In the genomic region with DNA sequence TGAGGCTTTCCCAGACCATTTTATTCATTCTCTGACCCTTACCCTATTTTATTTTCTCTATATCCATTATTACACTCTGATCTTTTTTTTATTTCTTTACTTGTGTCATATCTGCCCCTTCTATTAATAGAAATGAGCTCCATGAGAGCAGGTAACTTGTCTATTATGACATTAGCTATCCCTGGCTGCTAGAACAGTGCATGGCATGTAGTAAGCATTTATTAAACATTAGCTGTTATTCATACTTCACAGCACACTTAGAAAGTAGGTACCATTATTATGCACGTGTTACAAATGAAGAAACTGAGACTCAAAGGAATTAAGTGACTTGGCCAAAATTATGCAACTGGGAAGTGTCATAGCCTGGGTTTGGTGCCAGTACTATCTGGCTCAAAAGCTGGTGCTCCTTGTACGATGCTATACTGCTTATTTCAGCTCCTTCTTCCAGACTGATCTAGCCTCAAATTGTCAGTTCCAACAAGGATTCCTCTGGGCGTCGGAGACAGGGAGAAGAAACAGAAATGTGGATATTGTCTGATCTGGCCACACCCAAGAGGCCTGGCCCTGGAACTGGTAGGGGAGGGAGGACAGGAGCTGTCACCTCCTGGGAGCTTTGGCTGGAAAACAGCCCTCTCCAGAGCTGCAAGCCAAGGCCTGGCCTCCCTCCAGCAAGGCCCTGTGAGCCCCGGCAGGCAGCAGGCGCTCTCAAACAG, we compare ENCODE assay signal across 14 cellular contexts. TPM values are rescaled to one million over a fixed set of nuclear protein-coding genes. Genes with fewer than 3 reads are reported as not detected.
DNase-seq lines count a peak whose midpoint lies in the region; ATAC-seq and TF ChIP-seq lines count a peak whose summit lies in the region.
"Had no signal": no experiment of that assay in that cellular context is flagged by ENCODE, and none has a peak within 500 bp of the region (broad histone marks: within the 10 kb centered on the region; RNA-seq: fewer than 3 reads in every experiment).

No MANE protein-coding gene starts in this region.

- no peaks in the 10 kb centered on the region for H3K36me3 ChIP-seq in uterus

- no peak for TF ChIP-seq CTCF in uterus (IDR thresholded peaks at IDR 0.05)

- H3K27me3 ChIP-seq in uterus: no peaks in the 10 kb centered on the region

- no peak for ATAC-seq in activated CD8-positive, alpha-beta memory T cell treated with anti-CD3 and anti-CD28 coated beads, Interleukin-2, amount 10 ng/mL, durations not matched to agents 7 days and 5 days
- ATAC-seq in GM21529 (IDR thresholded peaks at IDR 0.05; ENCODE audit: unreplicated experiment): no peak

- CTCF ChIA-PET in activated CD8-positive, alpha-beta memory T cell treated with anti-CD3 and anti-CD28 coated beads, Interleukin-2, amount 10 ng/mL, durations not matched to agents 7 days and 5 days (lab: Charles Lee): interaction anchor here (0.9 to 4.1 kb wide), 5 partner anchors 10 to 269 kb away, joined by 3 to 14 read pairs (median 4); a partner anchor contains a TSS

- no peaks in the 10 kb centered on the region for H3K36me3 Mint-ChIP-seq in activated CD8-positive, alpha-beta memory T cell treated with anti-CD3 and anti-CD28 coated beads, Interleukin-2, amount 10 ng/mL, durations not matched to agents 7 days and 5 days
- H3K36me3 Mint-ChIP-seq: mesothelial cell of epicardium had no signal

- H3K9me3 Mint-ChIP-seq in activated CD8-positive, alpha-beta memory T cell treated with anti-CD3 and anti-CD28 coated beads, Interleukin-2, amount 10 ng/mL, durations not matched to agents 7 days and 5 days (ENCODE audit: low read depth): no peaks in the 10 kb centered on the region
- H3K9me3 Mint-ChIP-seq: mesothelial cell of epicardium had no signal

- DNase-seq in activated CD8-positive, alpha-beta memory T cell treated with anti-CD3 and anti-CD28 coated beads, Interleukin-2, amount 10 ng/mL, durations not matched to agents 7 days and 5 days: peak; percentile 16
- DNase-seq in activated CD8-positive, alpha-beta memory T cell treated with anti-CD3 and anti-CD28 coated beads, Interleukin-2, amount 50 U/mL, for 48 hours: no peak
- DNase-seq in ecto neural progenitor cell (ENCODE audit: low spot score) (peak; percentile 26), mucosa of gallbladder (ENCODE audit: low spot score) (peak; percentile 68), uterus (peak; percentile 33 to 68), NOMO-1 (lab: John Stamatoyannopoulos, UW; ENCODE audit: unreplicated experiment in 2 of 2) (no peak)
- DNase-seq in activated CD4-positive, alpha-beta T cell treated with anti-CD3 and anti-CD28 coated beads, Interleukin-2, amount 50 U/mL, for 48 hours: no peak
- DNase-seq: activated CD4-positive, CD25-positive, alpha-beta regulatory T cell treated with anti-CD3 and anti-CD28 coated beads, Interleukin-2, amount 50 U/mL, for 72 hours; activated effector memory CD4-positive, alpha-beta T cell treated with anti-CD3 and anti-CD28 coated beads, Interleukin-2, amount 50 U/mL, for 16 hours; glutamatergic neuron; NCI-H2227 treated with DMSO at 0.1 percent for 48 hours had no signal

- TF ChIP-seq POLR2A in uterus (IDR thresholded peaks at IDR 0.05): no peak

- H3K27me3 Mint-ChIP-seq in activated CD8-positive, alpha-beta memory T cell treated with anti-CD3 and anti-CD28 coated beads, Interleukin-2, amount 10 ng/mL, durations not matched to agents 7 days and 5 days: peaks cover 6% of the 10 kb centered on the region

- H3K27ac ChIP-seq in uterus: peak overlapping the region in 1 of 2 donors; percentile 25

- intact Hi-C loops in uterus (cut with DNase I; ENCODE audit: low total_unique reads): no loop called here

- H3K4me3 Mint-ChIP-seq in activated CD8-positive, alpha-beta memory T cell treated with anti-CD3 and anti-CD28 coated beads, Interleukin-2, amount 10 ng/mL, durations not matched to agents 7 days and 5 days: no peak overlapping the region
- H3K4me3 Mint-ChIP-seq: mesothelial cell of epicardium had no signal

- no peaks in the 10 kb centered on the region for H3K4me1 Mint-ChIP-seq in activated CD8-positive, alpha-beta memory T cell treated with anti-CD3 and anti-CD28 coated beads, Interleukin-2, amount 10 ng/mL, durations not matched to agents 7 days and 5 days

- no peaks in the 10 kb centered on the region for H3K4me1 ChIP-seq in uterus

- no peak overlapping the region for H3K4me3 ChIP-seq in uterus
- H3K4me3 ChIP-seq: skin epidermis had no signal

- no peaks in the 10 kb centered on the region for H3K9me3 ChIP-seq in uterus

- no peak overlapping the region for H3K27ac Mint-ChIP-seq in activated CD8-positive, alpha-beta memory T cell treated with anti-CD3 and anti-CD28 coated beads, Interleukin-2, amount 10 ng/mL, durations not matched to agents 7 days and 5 days
- H3K27ac Mint-ChIP-seq: mesothelial cell of epicardium had no signal

RNA-seq across cellular contexts. Expression of a gene that starts 10.8 kb away (rescaled TPM):
- total RNA-seq in activated CD8-positive, alpha-beta memory T cell treated with anti-CD3 and anti-CD28 coated beads, Interleukin-2, amount 10 ng/mL, durations not matched to agents 7 days and 5 days: under 1 TPM in 1 of 2 experiments, not detected in 1; 0.37 TPM
- total RNA-seq in mucosa of gallbladder: 0.63 TPM
- under 1 TPM in 2 of 4 donors, not detected in 2; 0.14 to 0.43 TPM for total RNA-seq in uterus

Comparison
In these comparisons a context has a peak if more than half of its experiments do, and no peak if none do; other contexts are left out.
1. DNase-seq: peak in activated CD8-positive, alpha-beta memory T cell treated with anti-CD3 and anti-CD28 coated beads, Interleukin-2, amount 10 ng/mL, durations not matched to agents 7 days and 5 days (single experiment), ecto neural progenitor cell (single experiment), mucosa of gallbladder (single experiment) and uterus (2 of 2); none in activated CD8-positive, alpha-beta memory T cell treated with anti-CD3 and anti-CD28 coated beads, Interleukin-2, amount 50 U/mL, for 48 hours (single experiment), NOMO-1 (0 of 2) and activated CD4-positive, alpha-beta T cell treated with anti-CD3 and anti-CD28 coated beads, Interleukin-2, amount 50 U/mL, for 48 hours (0 of 2).